ENCODE assay signal across 11 cellular contexts in genomic region chr2:17821535-17822451, GRCh38. TPM values are rescaled to one million over a fixed set of nuclear protein-coding genes. Genes with fewer than 3 reads are reported as not detected.
DNase-seq lines count a peak whose midpoint lies in the region; ATAC-seq and TF ChIP-seq lines count a peak whose summit lies in the region.
"Had no signal": no experiment of that assay in that cellular context is flagged by ENCODE, and none has a peak within 500 bp of the region (broad histone marks: within the 10 kb centered on the region; RNA-seq: fewer than 3 reads in every experiment).

No MANE protein-coding gene starts in this region.

- ATAC-seq in DND-41 (ENCODE audit: insufficient read depth, low read depth) (peak; percentile 48; the same call in 2 of the 3 replicates), GM19455 (IDR thresholded peaks at IDR 0.05; ENCODE audit: unreplicated experiment) (peak; percentile 57), HG03378 (IDR thresholded peaks at IDR 0.05; ENCODE audit: unreplicated experiment) (peak; percentile 39), left ventricle myocardium superior (peak; percentile 68)

- H3K4me1 ChIP-seq in DND-41 (ENCODE audit: insufficient read depth, low read length) = no peaks in the 10 kb centered on the region

- no peak overlapping the region for H3K4me3 ChIP-seq in DND-41 (ENCODE audit: low read depth in 1 of 2, low read length in 2 of 2)

- H3K79me2 ChIP-seq in DND-41 (ENCODE audit: insufficient read depth, low read length) = no peaks in the 10 kb centered on the region

- H3K27me3 Mint-ChIP-seq in immature natural killer cell (ENCODE audit: low read depth in 3 of 3) = peaks cover 5 to 14% (median 6%) of the 10 kb centered on the region in 3 donors

- H3K9ac ChIP-seq in DND-41 (ENCODE audit: low read depth, low read length) = no peak overlapping the region

- DNase-seq in DND-41 (no peak), left ventricle myocardium superior (no peak), SW480 (ENCODE audit: low spot score) (no peak), NCI-H1417 treated with DMSO at 0.1 percent for 48 hours (lab: John Stamatoyannopoulos, UW) (no peak), immature natural killer cell (no peak), hepatic stellate cell (ENCODE audit: low spot score) (no peak)

- no peak overlapping the region for H2AFZ ChIP-seq in DND-41 (ENCODE audit: low read depth, low read length)

- no peak overlapping the region for H3K27ac Mint-ChIP-seq in immature natural killer cell

- intact Hi-C loops in left ventricle myocardium superior (cut with micrococcal nuclease) = loop anchor here (10.0 kb wide), 1 partner anchor 57 kb away; no protein-coding TSS in a partner anchor

- no peak overlapping the region for H3K4me2 ChIP-seq in DND-41 (ENCODE audit: insufficient read depth, low read length)

- peaks cover 10% of the 10 kb centered on the region for H3K27me3 ChIP-seq in DND-41 (ENCODE audit: insufficient read depth, low read length, poor library complexity)

- H3K9me3 Mint-ChIP-seq in immature natural killer cell = peaks cover 0 to 3% (median 0%) of the 10 kb centered on the region in 6 donors

- no peak for TF ChIP-seq CTCF in DND-41 (IDR thresholded peaks at IDR 0.05; ENCODE audit: borderline replicate concordance, extremely low read depth, low read length, poor library complexity, severe bottlenecking)

- no peaks in the 10 kb centered on the region for H4K20me1 ChIP-seq in DND-41 (ENCODE audit: insufficient read depth, low read length)

- H3K36me3 Mint-ChIP-seq in immature natural killer cell = no peaks in the 10 kb centered on the region

- no peak overlapping the region for H3K27ac ChIP-seq in DND-41 (ENCODE audit: low read length)
- H3K27ac ChIP-seq: RWPE1 had no signal

- no peaks in the 10 kb centered on the region for H3K36me3 ChIP-seq in DND-41 (ENCODE audit: insufficient read depth, low read length)

- no peak overlapping the region for H3K4me3 Mint-ChIP-seq in immature natural killer cell

- H3K9me3 ChIP-seq in DND-41 (ENCODE audit: insufficient read depth, low read length, severe bottlenecking) = no peaks in the 10 kb centered on the region

- no peaks in the 10 kb centered on the region for H3K4me1 Mint-ChIP-seq in immature natural killer cell

RNA-seq across cellular contexts. Expression of gene MSGN1, which starts 5.5 kb away (rescaled TPM):
- total RNA-seq in left ventricle myocardium superior = not detected
- not detected for polyA plus RNA-seq in immature natural killer cell
- total RNA-seq: astrocyte, Daoy had no signal

RNA-seq across cellular contexts. Expression of gene KCNS3, which starts 56.7 kb away (rescaled TPM):
- 4.9 TPM for total RNA-seq in left ventricle myocardium superior
- not detected for polyA plus RNA-seq in immature natural killer cell
